Comparison of ENCODE assay signal across 17 cellular contexts in the genomic region with DNA sequence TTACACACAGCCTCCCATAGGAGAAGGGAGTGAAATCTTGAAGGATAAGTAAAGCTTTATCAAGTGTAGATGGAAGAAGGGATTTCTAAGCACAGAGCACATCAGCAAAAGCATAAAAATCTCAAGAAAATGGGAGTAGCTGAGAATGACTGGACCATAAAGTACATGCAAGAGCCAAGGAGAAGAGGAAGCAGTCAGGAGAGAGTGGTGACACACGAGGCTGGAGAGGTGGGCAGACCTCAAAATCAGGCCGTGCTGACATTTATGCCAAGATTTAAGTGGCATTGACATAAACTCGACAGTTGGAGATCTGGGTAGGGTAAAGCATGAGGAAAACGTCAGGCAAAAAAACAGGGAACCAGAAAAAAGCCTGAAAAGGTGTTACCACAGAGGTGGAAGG.
"Had no signal": no experiment of that assay in that cellular context is flagged by ENCODE, and none has a peak within 500 bp of the region (broad histone marks: within the 10 kb centered on the region; RNA-seq: fewer than 3 reads in every experiment).

No MANE protein-coding gene starts in this region.

- DNase-seq: activated CD4-positive, alpha-beta T cell treated with anti-CD3 and anti-CD28 coated beads, Interleukin-2, amount 10 ng/mL, durations not matched to agents 7 days and 5 days; activated naive CD8-positive, alpha-beta T cell treated with anti-CD3 and anti-CD28 coated beads for 36 hours; amygdala; central memory CD4-positive, alpha-beta T cell; left cardiac atrium; lower lobe of right lung; nephron progenitor cell; occipital lobe; stimulated activated CD4-positive, alpha-beta T cell treated with anti-CD3 and anti-CD28 coated beads, Interleukin-2, amount 100 ng/mL, for 48 hours; thyroid gland; uterus had no signal

- H3K4me3 Mint-ChIP-seq: activated CD4-positive, alpha-beta T cell treated with anti-CD3 and anti-CD28 coated beads, Interleukin-2, amount 10 ng/mL, durations not matched to agents 7 days and 5 days; activated naive CD8-positive, alpha-beta T cell treated with anti-CD3 and anti-CD28 coated beads for 36 hours; activated T-helper 1 cell treated with anti-CD3 and anti-CD28 coated beads, Interleukin-12 subunit alpha, Interleukin-12 subunit beta, Interleukin-2, Interleukin-4 antibody, amounts not matched to agents 30 ng/mL and 10 ng/mL and 1 ng/mL, durations not matched to agents 14 hours and 24 hours and 36 hours; brain; mesothelial cell of epicardium; nephron progenitor cell; stimulated activated memory B cell treated with anti-CD40 and anti-IgM and Interleukin-4, amounts not matched to agents 10 μg/mL and 1 μg/mL and 100 μg/mL, for 72 hours had no signal

- H3K27me3 Mint-ChIP-seq: activated naive CD8-positive, alpha-beta T cell treated with anti-CD3 and anti-CD28 coated beads for 36 hours; stimulated activated memory B cell treated with anti-CD40 and anti-IgM and Interleukin-4, amounts not matched to agents 10 μg/mL and 1 μg/mL and 100 μg/mL, for 72 hours had no signal

- H3K27ac Mint-ChIP-seq: activated CD4-positive, alpha-beta T cell treated with anti-CD3 and anti-CD28 coated beads, Interleukin-2, amount 10 ng/mL, durations not matched to agents 7 days and 5 days; activated naive CD8-positive, alpha-beta T cell treated with anti-CD3 and anti-CD28 coated beads for 36 hours; activated T-helper 1 cell treated with anti-CD3 and anti-CD28 coated beads, Interleukin-12 subunit alpha, Interleukin-12 subunit beta, Interleukin-2, Interleukin-4 antibody, amounts not matched to agents 30 ng/mL and 10 ng/mL and 1 ng/mL, durations not matched to agents 14 hours and 24 hours and 36 hours; brain; mesothelial cell of epicardium; nephron progenitor cell; stimulated activated memory B cell treated with anti-CD40 and anti-IgM and Interleukin-4, amounts not matched to agents 10 μg/mL and 1 μg/mL and 100 μg/mL, for 72 hours had no signal

- H3K36me3 ChIP-seq: lower lobe of right lung, thyroid gland, uterus had no signal

- H3K9me3 ChIP-seq: lower lobe of right lung, thyroid gland, uterus had no signal

- H3K27me3 ChIP-seq: thyroid gland, uterus had no signal

- ATAC-seq: esophagus mucosa; left cardiac atrium; stimulated activated memory B cell treated with anti-CD40 and anti-IgM and Interleukin-4, amounts not matched to agents 10 μg/mL and 1 μg/mL and 100 μg/mL, for 72 hours had no signal

- H3K4me3 ChIP-seq: coronary artery, lower lobe of right lung, thyroid gland, uterus had no signal

- H3K36me3 Mint-ChIP-seq: activated naive CD8-positive, alpha-beta T cell treated with anti-CD3 and anti-CD28 coated beads for 36 hours; brain; mesothelial cell of epicardium; stimulated activated memory B cell treated with anti-CD40 and anti-IgM and Interleukin-4, amounts not matched to agents 10 μg/mL and 1 μg/mL and 100 μg/mL, for 72 hours had no signal

- H3K4me1 Mint-ChIP-seq: activated CD4-positive, alpha-beta T cell treated with anti-CD3 and anti-CD28 coated beads, Interleukin-2, amount 10 ng/mL, durations not matched to agents 7 days and 5 days; activated naive CD8-positive, alpha-beta T cell treated with anti-CD3 and anti-CD28 coated beads for 36 hours; brain; mesothelial cell of epicardium; stimulated activated memory B cell treated with anti-CD40 and anti-IgM and Interleukin-4, amounts not matched to agents 10 μg/mL and 1 μg/mL and 100 μg/mL, for 72 hours had no signal

- H3K4me1 ChIP-seq: lower lobe of right lung, thyroid gland, uterus had no signal

- H3K27ac ChIP-seq: coronary artery, lower lobe of right lung, thyroid gland, uterus had no signal
